In genomic region chr6:116430860-116431259, GRCh38 we compare ENCODE assay signal across 18 cellular contexts. TPM values are rescaled to one million over a fixed set of nuclear protein-coding genes. Genes with fewer than 3 reads are reported as not detected.
DNase-seq lines count a peak whose midpoint lies in the region; ATAC-seq, FAIRE-seq and TF ChIP-seq lines count a peak whose summit lies in the region.
"Had no signal": no experiment of that assay in that cellular context is flagged by ENCODE, and none has a peak within 500 bp of the region (broad histone marks: within the 10 kb centered on the region; RNA-seq: fewer than 3 reads in every experiment).

No MANE protein-coding gene starts in this region.

- TF ChIP-seq CTCF in Panc1 (IDR thresholded peaks at IDR 0.05) (peak; percentile 22), bronchial epithelial cell (IDR thresholded peaks at IDR 0.05; ENCODE audit: insufficient read depth, low read length, severe bottlenecking) (no peak), nephron progenitor cell (IDR thresholded peaks at IDR 0.05) (no peak)

- intact Hi-C loops in Panc1 (cut with micrococcal nuclease; ENCODE audit: unreplicated experiment): no loop called here

- CTCF ChIA-PET in Panc1 (lab: Charles Lee): no interaction called here

- ATAC-seq in Panc1 (no peak), GM21423 (IDR thresholded peaks at IDR 0.05; ENCODE audit: unreplicated experiment) (no peak)

- H3K9me3 Mint-ChIP-seq in nephron progenitor cell: no peaks in the 10 kb centered on the region
- H3K9me3 Mint-ChIP-seq: CD4-positive, alpha-beta T cell had no signal

- no peaks in the 10 kb centered on the region for H3K27me3 Mint-ChIP-seq in nephron progenitor cell (ENCODE audit: low read depth, poor library complexity)
- H3K27me3 Mint-ChIP-seq: CD4-positive, alpha-beta T cell had no signal

- no peak overlapping the region for H3K4me3 Mint-ChIP-seq in nephron progenitor cell
- H3K4me3 Mint-ChIP-seq: CD4-positive, alpha-beta T cell had no signal

- no peaks in the 10 kb centered on the region for H3K9me3 ChIP-seq in Panc1 (ENCODE audit: control insufficient read depth, insufficient read depth, low read depth, low read length)

- FAIRE-seq in GM18507 (lab: Jason Lieb, UNC) (peak; percentile 53), bronchial epithelial cell (lab: Jason Lieb, UNC) (peak; percentile 82)

- POLR2A ChIA-PET in Panc1 (lab: Charles Lee): no interaction called here

- no peaks in the 10 kb centered on the region for H3K4me1 ChIP-seq in Panc1 (ENCODE audit: control insufficient read depth, insufficient read depth, low read length)
- H3K4me1 ChIP-seq: BLaER1 treated with 17β-estradiol and CSF1 and Interleukin-3, amounts not matched to agents 10 nM and 100 nM had no signal

- in situ Hi-C loops in Panc1 (cut with HindIII; ENCODE audit: low pct_unique_long_range_greater_than_20kb, low sequenced_read_pairs): no loop called here

- H3K36me3 ChIP-seq in Panc1 (ENCODE audit: control insufficient read depth, insufficient read depth, low read length) (no peaks in the 10 kb centered on the region), bronchial epithelial cell (ENCODE audit: control insufficient read depth, insufficient read depth, low read length) (peaks cover 18% of the 10 kb centered on the region)

- H3K27ac ChIP-seq in Panc1 (ENCODE audit: low read length): no peak overlapping the region
- H3K27ac ChIP-seq: BLaER1 treated with 17β-estradiol and CSF1 and Interleukin-3, amounts not matched to agents 10 nM and 100 nM; HL-60 had no signal

- H3K4me3 ChIP-seq in Panc1 (ENCODE audit: low read depth in 2 of 2, low read length in 2 of 2) (no peak overlapping the region), bronchial epithelial cell (ENCODE audit: low read depth, low read length) (no peak overlapping the region)
- H3K4me3 ChIP-seq: BLaER1 treated with 17β-estradiol and CSF1 and Interleukin-3, amounts not matched to agents 10 nM and 100 nM had no signal

- peaks cover 71% of the 10 kb centered on the region for H3K36me3 Mint-ChIP-seq in nephron progenitor cell (ENCODE audit: low read depth)

- BruUV-seq in Panc1 (replicated peaks; lab: Mats Ljungman, UMichigan): no TSS peak

- peaks cover 22% of the 10 kb centered on the region for H3K4me1 Mint-ChIP-seq in nephron progenitor cell

- H3K27ac Mint-ChIP-seq in nephron progenitor cell: peak overlapping the region; percentile 68
- H3K27ac Mint-ChIP-seq: CD4-positive, alpha-beta T cell had no signal

- DNase-seq in GM18507 (ENCODE audit: extremely low spot score, insufficient read length, low read depth) (no peak), Panc1 (ENCODE audit: low read depth, low spot score) (no peak), bronchial epithelial cell (ENCODE audit: low read depth) (no peak), nephron progenitor cell (no peak), D341Med (ENCODE audit: low spot score) (no peak), middle frontal gyrus (ENCODE audit: extremely low spot score, low spot score) (no peak)
- DNase-seq: ACHN; Calu3; CD4-positive, alpha-beta T cell; DMS153; DMS79 treated with DMSO at 0.1 percent for 48 hours; EL; H7; KBM-7 had no signal

- H3K27me3 ChIP-seq in Panc1 (ENCODE audit: control insufficient read depth, insufficient read depth, low read length): peaks cover 5% of the 10 kb centered on the region; the same call in 1 of the 2 replicates
- no peaks in the 10 kb centered on the region for H3K27me3 ChIP-seq in bronchial epithelial cell (ENCODE audit: control insufficient read depth, insufficient read depth, low read length)
- H3K27me3 ChIP-seq: BLaER1 treated with 17β-estradiol and CSF1 and Interleukin-3, amounts not matched to agents 10 nM and 100 nM had no signal

RNA-seq across cellular contexts. Expression of gene CALHM6, which starts 30.3 kb away (rescaled TPM):
- not detected for total RNA-seq in Panc1 (2021; ENCODE audit: unreplicated experiment)
- polyA plus RNA-seq in Panc1 (2012; ENCODE audit: insufficient read length): not detected
- 0.64 and 0.79 TPM in 2 replicates for total RNA-seq in bronchial epithelial cell
- total RNA-seq: A172, Calu3 had no signal
